Comparison of ENCODE assay signal across 9 cellular contexts in the genomic region with DNA sequence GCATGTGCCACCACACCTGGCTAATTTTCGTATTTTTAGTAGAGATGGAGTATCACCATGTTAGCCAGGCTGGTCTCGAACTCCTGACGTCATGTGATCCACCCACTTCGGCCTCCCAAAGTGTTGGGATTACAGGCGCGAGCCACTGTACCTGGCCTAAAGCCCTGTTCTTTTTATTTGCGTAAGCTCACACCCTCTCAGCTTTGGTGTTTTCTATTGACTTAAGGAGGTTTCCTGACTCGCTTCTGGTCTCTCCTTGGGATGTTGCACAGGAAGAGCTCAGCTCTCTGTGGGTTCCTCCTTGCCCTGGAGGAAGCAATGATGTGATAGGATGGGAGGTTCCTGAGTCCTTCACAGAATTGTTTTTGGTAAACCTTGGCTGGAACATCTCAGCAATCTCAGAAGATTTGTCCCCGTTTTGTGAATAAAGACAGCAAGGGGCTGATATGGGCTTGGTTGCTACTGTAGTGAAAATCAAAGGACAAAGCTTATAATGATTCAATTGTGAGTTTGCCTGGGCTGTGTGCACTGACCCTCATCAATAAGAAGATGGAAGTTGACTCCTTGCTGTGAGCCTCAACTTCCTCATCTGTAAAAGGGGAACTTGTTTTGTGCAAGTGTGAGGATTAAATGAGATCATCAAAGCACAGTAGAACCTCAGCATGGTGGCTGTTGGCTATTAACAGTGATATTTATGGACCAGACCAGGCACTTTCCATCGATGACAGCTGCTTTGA. TPM values are rescaled to one million over a fixed set of nuclear protein-coding genes. Genes with fewer than 3 reads are reported as not detected.
DNase-seq lines count a peak whose midpoint lies in the region; ATAC-seq, FAIRE-seq and TF ChIP-seq lines count a peak whose summit lies in the region.
"Had no signal": no experiment of that assay in that cellular context is flagged by ENCODE, and none has a peak within 500 bp of the region (broad histone marks: within the 10 kb centered on the region; RNA-seq: fewer than 3 reads in every experiment).

No MANE protein-coding gene starts in this region.

- H3K79me2 ChIP-seq in PC-3 (ENCODE audit: low read length), result no peaks in the 10 kb centered on the region

- H3K4me1 Mint-ChIP-seq in activated naive CD8-positive, alpha-beta T cell treated with anti-CD3 and anti-CD28 coated beads, Interleukin-2, amount 10 ng/mL, durations not matched to agents 7 days and 5 days, result peaks cover 40% of the 10 kb centered on the region
- H3K4me1 Mint-ChIP-seq in activated naive CD8-positive, alpha-beta T cell treated with anti-CD3 and anti-CD28 coated beads, Interleukin-2, amount 50 U/mL, for 24 hours, result peaks cover 35% of the 10 kb centered on the region

- H3K9me3 Mint-ChIP-seq in activated naive CD8-positive, alpha-beta T cell treated with anti-CD3 and anti-CD28 coated beads, Interleukin-2, amount 10 ng/mL, durations not matched to agents 7 days and 5 days, result no peaks in the 10 kb centered on the region
- no peaks in the 10 kb centered on the region for H3K9me3 Mint-ChIP-seq in activated naive CD8-positive, alpha-beta T cell treated with anti-CD3 and anti-CD28 coated beads, Interleukin-2, amount 50 U/mL, for 24 hours

- no peak for DNase-seq in activated naive CD8-positive, alpha-beta T cell treated with anti-CD3 and anti-CD28 coated beads, Interleukin-2, amount 10 ng/mL, durations not matched to agents 7 days and 5 days
- no peak for DNase-seq in activated naive CD8-positive, alpha-beta T cell treated with anti-CD3 and anti-CD28 coated beads, Interleukin-2, amount 50 U/mL, for 24 hours
- DNase-seq in PC-3 (peak; percentile 95), esophagus muscularis mucosa (ENCODE audit: extremely low spot score) (no peak), thoracic aorta (ENCODE audit: low spot score) (no peak), GM12892 (ENCODE audit: insufficient read length) (no peak)
- no peak for DNase-seq in stimulated activated CD4-positive, alpha-beta T cell treated with anti-CD3 and anti-CD28 coated beads, Interleukin-2, amount 100 ng/mL, for 24 hours

- no peaks in the 10 kb centered on the region for H4K20me1 ChIP-seq in PC-3 (ENCODE audit: low read length)

- peaks cover 32% of the 10 kb centered on the region for H3K27me3 Mint-ChIP-seq in activated naive CD8-positive, alpha-beta T cell treated with anti-CD3 and anti-CD28 coated beads, Interleukin-2, amount 10 ng/mL, durations not matched to agents 7 days and 5 days
- peaks cover 39% of the 10 kb centered on the region for H3K27me3 Mint-ChIP-seq in activated naive CD8-positive, alpha-beta T cell treated with anti-CD3 and anti-CD28 coated beads, Interleukin-2, amount 50 U/mL, for 24 hours

- H3K36me3 ChIP-seq in PC-3 (ENCODE audit: low read depth, low read length), result no peaks in the 10 kb centered on the region
- no peaks in the 10 kb centered on the region for H3K36me3 ChIP-seq in esophagus muscularis mucosa
- no peaks in the 10 kb centered on the region for H3K36me3 ChIP-seq in thoracic aorta

- BruUV-seq in PC-3 (replicated peaks; lab: Mats Ljungman, UMichigan), result TSS peak; percentile 66

- intact Hi-C loops in PC-3 (cut with micrococcal nuclease) (loop anchor here (2.0 to 10.0 kb wide), 3 partner anchors 77 to 187 kb away; no protein-coding TSS in a partner anchor), esophagus muscularis mucosa (cut with DNase I) (no loop called here)

- no peak for ATAC-seq in activated naive CD8-positive, alpha-beta T cell treated with anti-CD3 and anti-CD28 coated beads, Interleukin-2, amount 10 ng/mL, durations not matched to agents 7 days and 5 days (ENCODE audit: low read depth)
- no peak for ATAC-seq in activated naive CD8-positive, alpha-beta T cell treated with anti-CD3 and anti-CD28 coated beads, Interleukin-2, amount 50 U/mL, for 24 hours
- peak; percentile 82 for ATAC-seq in PC-3
- ATAC-seq in thoracic aorta (ENCODE audit: insufficient number of reproducible peaks, low FRiP score, low read depth), result no peak
- ATAC-seq in GM19397 (IDR thresholded peaks at IDR 0.05; ENCODE audit: unreplicated experiment), result no peak

- H3K27me3 ChIP-seq in PC-3 (ENCODE audit: low read length) (no peaks in the 10 kb centered on the region), esophagus muscularis mucosa (no peaks in the 10 kb centered on the region), thoracic aorta (replicated peaks; ENCODE audit: insufficient read depth) (no peaks in the 10 kb centered on the region)

- H3K27ac ChIP-seq in PC-3 (ENCODE audit: low read length) (peak overlapping the region; percentile 60), esophagus muscularis mucosa (replicated peaks in 1 of 4) (peak overlapping the region in 3 of 4 donors; percentile 33 to 52 (median 34)), thoracic aorta (peak overlapping the region; percentile 15 to 41)

- no peak overlapping the region for H3K4me3 ChIP-seq in PC-3 (ENCODE audit: low read length)
- H3K4me3 ChIP-seq in esophagus muscularis mucosa, result no peak overlapping the region
- no peak overlapping the region for H3K4me3 ChIP-seq in thoracic aorta

- WGBS in esophagus muscularis mucosa, result 78% methylated on average over 10 of the region's 10 CpGs

- no peak overlapping the region for H2AFZ ChIP-seq in PC-3 (ENCODE audit: low read length)

- peaks cover 57% of the 10 kb centered on the region for H3K4me1 ChIP-seq in PC-3 (ENCODE audit: insufficient read depth, low read length)
- peaks cover 22 to 68% (median 58%) of the 10 kb centered on the region in 4 donors for H3K4me1 ChIP-seq in esophagus muscularis mucosa
- H3K4me1 ChIP-seq in thoracic aorta (ENCODE audit: control insufficient read depth in 1 of 2, low read depth in 2 of 2), result peaks cover 37 to 68% of the 10 kb centered on the region in 2 donors

- TF ChIP-seq CTCF in PC-3 (conservative IDR thresholded peaks at IDR 0.05; ENCODE audit: low read depth, low read length) (no peak), esophagus muscularis mucosa (IDR thresholded peaks at IDR 0.05) (no peak), thoracic aorta (IDR thresholded peaks at IDR 0.05) (no peak)

- CTCF ChIA-PET in PC-3 (lab: Charles Lee), result no interaction called here

- TF ChIP-seq EP300 in esophagus muscularis mucosa (IDR thresholded peaks at IDR 0.05), result no peak

- peak overlapping the region; percentile 43 for H3K4me3 Mint-ChIP-seq in activated naive CD8-positive, alpha-beta T cell treated with anti-CD3 and anti-CD28 coated beads, Interleukin-2, amount 10 ng/mL, durations not matched to agents 7 days and 5 days
- no peak overlapping the region for H3K4me3 Mint-ChIP-seq in activated naive CD8-positive, alpha-beta T cell treated with anti-CD3 and anti-CD28 coated beads, Interleukin-2, amount 50 U/mL, for 24 hours

- POLR2A ChIA-PET in activated naive CD8-positive, alpha-beta T cell treated with anti-CD3 and anti-CD28 coated beads, Interleukin-2, amount 10 ng/mL, durations not matched to agents 7 days and 5 days (lab: Charles Lee), result interaction anchor here (1.0 to 2.3 kb wide), 7 partner anchors 8 to 484 kb away, joined by 3 to 10 read pairs (median 7); a partner anchor contains a TSS
- POLR2A ChIA-PET in PC-3 (lab: Charles Lee; ENCODE audit: unreplicated experiment), result no interaction called here

- peak overlapping the region; percentile 2; the same call in 1 of the 2 replicates for H3K9ac ChIP-seq in PC-3 (ENCODE audit: low read length)

- H3K9me3 ChIP-seq in PC-3 (ENCODE audit: low read length) (no peaks in the 10 kb centered on the region), esophagus muscularis mucosa (no peaks in the 10 kb centered on the region), thoracic aorta (no peaks in the 10 kb centered on the region)

- H3K27ac Mint-ChIP-seq in activated naive CD8-positive, alpha-beta T cell treated with anti-CD3 and anti-CD28 coated beads, Interleukin-2, amount 10 ng/mL, durations not matched to agents 7 days and 5 days, result peak overlapping the region; percentile 62
- H3K27ac Mint-ChIP-seq in activated naive CD8-positive, alpha-beta T cell treated with anti-CD3 and anti-CD28 coated beads, Interleukin-2, amount 50 U/mL, for 24 hours, result no peak overlapping the region

- peak overlapping the region; percentile 58 for H3K4me2 ChIP-seq in PC-3 (ENCODE audit: low read length)

- peaks cover 7% of the 10 kb centered on the region for H3F3A ChIP-seq in PC-3 (ENCODE audit: low read length, unreplicated experiment)

- no peak for FAIRE-seq in GM12892 (lab: Jason Lieb, UNC)
- FAIRE-seq: TTC549 had no signal

- no peaks in the 10 kb centered on the region for H3K9me2 ChIP-seq in PC-3 (replicated peaks; ENCODE audit: low read length)

- TF ChIP-seq POLR2A in esophagus muscularis mucosa (IDR thresholded peaks at IDR 0.05; ENCODE audit: low read depth) (no peak), GM12892 (IDR thresholded peaks at IDR 0.05; ENCODE audit: low read depth, low read length) (no peak)

- H3K36me3 Mint-ChIP-seq in activated naive CD8-positive, alpha-beta T cell treated with anti-CD3 and anti-CD28 coated beads, Interleukin-2, amount 10 ng/mL, durations not matched to agents 7 days and 5 days, result peaks cover 2% of the 10 kb centered on the region
- no peaks in the 10 kb centered on the region for H3K36me3 Mint-ChIP-seq in activated naive CD8-positive, alpha-beta T cell treated with anti-CD3 and anti-CD28 coated beads, Interleukin-2, amount 50 U/mL, for 24 hours (ENCODE audit: low read depth)

RNA-seq across cellular contexts. Expression of a gene that starts 27.0 kb away (rescaled TPM):
- total RNA-seq in activated naive CD8-positive, alpha-beta T cell treated with anti-CD3 and anti-CD28 coated beads, Interleukin-2, amount 10 ng/mL, durations not matched to agents 7 days and 5 days, result under 1 TPM; 0.26 to 0.44 TPM
- total RNA-seq in PC-3 (2014; rRNA removed) (0.98 and 1.8 TPM in 2 replicates), esophagus muscularis mucosa (10 to 100 TPM; 19.4 to 39.5 (median 32.8) TPM), thoracic aorta (10 to 100 TPM in 1 of 2 donors, 1 to 10 TPM in 1; 4.2 to 14.6 TPM)
- polyA plus RNA-seq in GM12892 (2012; ENCODE audit: missing spikeins), result 20.8 TPM
